ENCODE assay signal across 8 cellular contexts in genomic region chr11:27701262-27702105, GRCh38. TPM values are rescaled to one million over a fixed set of nuclear protein-coding genes. Genes with fewer than 3 reads are reported as not detected.
DNase-seq lines count a peak whose midpoint lies in the region; ATAC-seq and TF ChIP-seq lines count a peak whose summit lies in the region.

No MANE protein-coding gene starts in this region.

- peak in 1 of 4 donors; percentile 19 for TF ChIP-seq CTCF in right lobe of liver (IDR thresholded peaks at IDR 0.05)
- TF ChIP-seq CTCF in transverse colon (IDR thresholded peaks at IDR 0.05): peak in 1 of 5 experiments; percentile 16

- H3K9me3 Mint-ChIP-seq in central memory CD8-positive, alpha-beta T cell: no peaks in the 10 kb centered on the region

- TF ChIP-seq POLR2A in right lobe of liver (IDR thresholded peaks at IDR 0.05): no peak
- no peak for TF ChIP-seq POLR2A in transverse colon (IDR thresholded peaks at IDR 0.05)

- H3K4me1 ChIP-seq in right lobe of liver (peaks cover 0 to 25% (median 5%) of the 10 kb centered on the region in 4 donors), transverse colon (peaks cover 12 to 30% (median 27%) of the 10 kb centered on the region in 4 donors)

- H3K4me3 ChIP-seq in right lobe of liver: peak overlapping the region; percentile 32 to 44 (median 42)
- H3K4me3 ChIP-seq in transverse colon: peak overlapping the region; percentile 3 to 64 (median 43)

- 4% methylated on average over 33 of the region's 33 CpGs for WGBS in right lobe of liver (ENCODE audit: insufficient coverage, low coverage, low lambda C conversion rate, missing lambda C conversion rate)
- 1% methylated on average over 26 to 33 of the region's 33 CpGs for WGBS in transverse colon (ENCODE audit: low coverage in 1 of 2), 2 donors

- ATAC-seq in GM19372 (IDR thresholded peaks at IDR 0.05; ENCODE audit: low read depth, unreplicated experiment) (peak; percentile 46), right lobe of liver (peak; percentile 20 to 46 (median 41))
- ATAC-seq in central memory CD8-positive, alpha-beta T cell (replicated peaks; ENCODE audit: extremely low read depth, poor library complexity, severe bottlenecking): no peak

- H3K36me3 ChIP-seq in right lobe of liver (no peaks in the 10 kb centered on the region), transverse colon (no peaks in the 10 kb centered on the region)

- peak overlapping the region; percentile 37 for H3K27ac Mint-ChIP-seq in central memory CD8-positive, alpha-beta T cell (ENCODE audit: low read depth)

- H3K27me3 Mint-ChIP-seq in central memory CD8-positive, alpha-beta T cell: peaks cover 86% of the 10 kb centered on the region

- TF ChIP-seq EP300 in transverse colon (IDR thresholded peaks at IDR 0.05; ENCODE audit: low read depth): no peak

- H3K9me3 ChIP-seq in right lobe of liver: no peaks in the 10 kb centered on the region
- no peaks in the 10 kb centered on the region for H3K9me3 ChIP-seq in transverse colon

- no peak overlapping the region for H3K27ac ChIP-seq in right lobe of liver
- no peak overlapping the region for H3K27ac ChIP-seq in transverse colon

- peaks cover 0 to 16% of the 10 kb centered on the region in 2 donors for H3K27me3 ChIP-seq in right lobe of liver
- peaks cover 81% of the 10 kb centered on the region for H3K27me3 ChIP-seq in transverse colon

- in situ Hi-C loops in transverse colon (cut with MboI; ENCODE audit: low pct_ligation_motif_present in 1 of 4, low pct_unique_long_range_greater_than_20kb in 1 of 4, low sequenced_read_pairs in 3 of 4): loop anchor here in 3 of 4 donors (25.0 kb wide), 3 partner anchors 89 to 986 kb away; no protein-coding TSS in a partner anchor

- intact Hi-C loops in right lobe of liver (cut with DNase I) (no loop called here), transverse colon (cut with DNase I; ENCODE audit: low total_unique reads) (no loop called here)

- DNase-seq in COR-L47 (lab: John Stamatoyannopoulos, UW): peak; percentile 20
- DNase-seq in NCI-H774 (lab: John Stamatoyannopoulos, UW): peak; percentile 46
- no peak for DNase-seq in central memory CD8-positive, alpha-beta T cell (ENCODE audit: low spot score in 2 of 2)
- no peak for DNase-seq in right lobe of liver
- DNase-seq in transverse colon: peak; percentile 23
- DNase-seq in NCI-H446 treated with DMSO at 0.1 percent for 48 hours (lab: John Stamatoyannopoulos, UW): no peak
- DNase-seq in middle frontal gyrus (ENCODE audit: extremely low spot score, low spot score): no peak

- peaks cover 25% of the 10 kb centered on the region for H3K4me1 Mint-ChIP-seq in central memory CD8-positive, alpha-beta T cell

- peaks cover 3% of the 10 kb centered on the region for H3K36me3 Mint-ChIP-seq in central memory CD8-positive, alpha-beta T cell (ENCODE audit: insufficient read depth)

- peak overlapping the region; percentile 74 for H3K4me3 Mint-ChIP-seq in central memory CD8-positive, alpha-beta T cell

RNA-seq across cellular contexts. Expression of gene BDNF, which starts 1.2 kb away (rescaled TPM):
- under 1 TPM in 3 of 6 experiments, not detected in 3; 0.06 to 0.27 (median 0.12) TPM for total RNA-seq in right lobe of liver
- under 1 TPM in 2 of 4 donors, not detected in 2; 0.14 to 0.64 TPM for total RNA-seq in transverse colon

Comparison
In these comparisons a context has a peak if more than half of its experiments do, and no peak if none do; other contexts are left out.
1. DNase-seq: peak in COR-L47 (single experiment), NCI-H774 (single experiment) and transverse colon (single experiment); none in central memory CD8-positive, alpha-beta T cell (0 of 2), right lobe of liver (0 of 3), NCI-H446 treated with DMSO at 0.1 percent for 48 hours (single experiment) and middle frontal gyrus (single experiment).